Comparison of ENCODE assay signal across 9 cellular contexts in genomic region chrX:16610654-16611053, GRCh38. TPM values are rescaled to one million over a fixed set of nuclear protein-coding genes. Genes with fewer than 3 reads are reported as not detected.
"Had no signal": no experiment of that assay in that cellular context is flagged by ENCODE, and none has a peak within 500 bp of the region (broad histone marks: within the 10 kb centered on the region; RNA-seq: fewer than 3 reads in every experiment).

No MANE protein-coding gene starts in this region.

RNA-seq across cellular contexts. Expression of gene S100G, which starts 39.3 kb away (rescaled TPM):
- total RNA-seq: LHCN-M2, MCF 10A, OCI-LY7, PC-9, Peyer's patch, Right ventricle myocardium superior, RPMI7951, SK-MEL-5 had no signal
- polyA plus RNA-seq: SK-N-SH had no signal
